ENCODE assay signal across 24 cellular contexts in the genomic region with DNA sequence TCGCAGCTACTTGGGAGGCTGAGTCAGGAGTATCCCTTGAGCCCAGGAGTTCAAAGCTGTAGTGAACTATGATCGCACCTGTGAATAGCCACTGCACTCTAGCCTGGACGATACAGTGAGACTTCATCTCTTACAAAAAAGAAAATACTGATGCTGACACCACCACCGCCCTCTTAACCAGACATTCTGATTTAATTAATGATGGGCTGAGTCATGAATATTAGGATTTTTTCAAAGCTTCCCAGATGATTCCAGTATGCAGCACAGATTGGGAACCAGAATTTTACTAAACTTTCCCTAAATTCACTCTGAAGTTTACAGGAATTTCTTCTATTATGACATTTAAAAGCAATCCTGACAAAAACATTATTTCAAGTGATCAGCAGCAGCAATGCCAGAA.
DNase-seq lines count a peak whose midpoint lies in the region; ATAC-seq, FAIRE-seq and TF ChIP-seq lines count a peak whose summit lies in the region.
"Had no signal": no experiment of that assay in that cellular context is flagged by ENCODE, and none has a peak within 500 bp of the region (broad histone marks: within the 10 kb centered on the region; RNA-seq: fewer than 3 reads in every experiment).

No MANE protein-coding gene starts in this region.

- H3K4me3 ChIP-seq in cardiac muscle cell (no peak overlapping the region), astrocyte (ENCODE audit: insufficient read depth, low read depth, low read length) (no peak overlapping the region)
- no peak overlapping the region for H3K4me3 ChIP-seq in CD4-positive, alpha-beta memory T cell (ENCODE audit: low read length in 2 of 2)
- H3K4me3 ChIP-seq: A549, BLaER1, GM12878, HAP-1 had no signal

- POLR2A ChIA-PET in CD4-positive, alpha-beta memory T cell (lab: Charles Lee; ENCODE audit: partially characterized antibody) = no interaction called here

- FAIRE-seq in astrocyte (lab: Jason Lieb, UNC) = no peak
- FAIRE-seq: A549, D721Med, GM12878, GM19239, H54 had no signal

- no peaks in the 10 kb centered on the region for H3K4me1 Mint-ChIP-seq in astrocyte (ENCODE audit: low read depth, unreplicated experiment)
- no peaks in the 10 kb centered on the region for H3K4me1 Mint-ChIP-seq in CD4-positive, alpha-beta memory T cell
- H3K4me1 Mint-ChIP-seq: CD4-positive, CD25-positive, alpha-beta regulatory T cell; CD8-positive, alpha-beta memory T cell had no signal

- H3K9me3 ChIP-seq in cardiac muscle cell (ENCODE audit: low read depth) (no peaks in the 10 kb centered on the region), astrocyte (ENCODE audit: insufficient read depth, low read depth, low read length) (no peaks in the 10 kb centered on the region)
- no peaks in the 10 kb centered on the region for H3K9me3 ChIP-seq in CD4-positive, alpha-beta memory T cell (ENCODE audit: control insufficient read depth in 1 of 2, low read length in 2 of 2)
- H3K9me3 ChIP-seq: A549, BLaER1, HAP-1 had no signal

- H3K36me3 ChIP-seq in cardiac muscle cell (no peaks in the 10 kb centered on the region), astrocyte (ENCODE audit: insufficient read depth, low read length) (no peaks in the 10 kb centered on the region)
- no peaks in the 10 kb centered on the region for H3K36me3 ChIP-seq in CD4-positive, alpha-beta memory T cell (ENCODE audit: insufficient read depth, low read length)
- H3K36me3 ChIP-seq: BLaER1, HAP-1 had no signal

- no peak overlapping the region for H3K4me3 Mint-ChIP-seq in astrocyte (ENCODE audit: unreplicated experiment)
- no peak overlapping the region for H3K4me3 Mint-ChIP-seq in CD4-positive, alpha-beta memory T cell
- H3K4me3 Mint-ChIP-seq: CD4-positive, CD25-positive, alpha-beta regulatory T cell; CD8-positive, alpha-beta memory T cell; HFFc6 had no signal

- no peaks in the 10 kb centered on the region for H3K79me2 ChIP-seq in astrocyte (ENCODE audit: insufficient read depth, low read length)

- peak overlapping the region; percentile 2 for H3K27ac ChIP-seq in cardiac muscle cell
- H3K27ac ChIP-seq in astrocyte (ENCODE audit: low read depth, low read length) = no peak overlapping the region
- no peak overlapping the region for H3K27ac ChIP-seq in CD4-positive, alpha-beta memory T cell (ENCODE audit: low read depth, low read length)
- H3K27ac ChIP-seq: A549, BLaER1, C4-2B had no signal

- H3K27ac Mint-ChIP-seq in astrocyte (ENCODE audit: unreplicated experiment) = no peak overlapping the region
- H3K27ac Mint-ChIP-seq in CD4-positive, alpha-beta memory T cell = no peak overlapping the region
- H3K27ac Mint-ChIP-seq: CD4-positive, CD25-positive, alpha-beta regulatory T cell; CD8-positive, alpha-beta memory T cell; HFFc6 had no signal

- H3K27me3 ChIP-seq in cardiac muscle cell (no peaks in the 10 kb centered on the region), astrocyte (ENCODE audit: insufficient read depth, low read length) (no peaks in the 10 kb centered on the region)
- H3K27me3 ChIP-seq in CD4-positive, alpha-beta memory T cell (ENCODE audit: insufficient read depth, low read length) = no peaks in the 10 kb centered on the region
- H3K27me3 ChIP-seq: BLaER1 had no signal

- no peaks in the 10 kb centered on the region for H3K36me3 Mint-ChIP-seq in astrocyte (ENCODE audit: low read depth, unreplicated experiment)
- no peaks in the 10 kb centered on the region for H3K36me3 Mint-ChIP-seq in CD4-positive, alpha-beta memory T cell
- H3K36me3 Mint-ChIP-seq: CD4-positive, CD25-positive, alpha-beta regulatory T cell had no signal

- H3K27me3 Mint-ChIP-seq in astrocyte (ENCODE audit: low read depth, unreplicated experiment) = no peaks in the 10 kb centered on the region
- no peaks in the 10 kb centered on the region for H3K27me3 Mint-ChIP-seq in CD4-positive, alpha-beta memory T cell
- H3K27me3 Mint-ChIP-seq: CD8-positive, alpha-beta memory T cell had no signal

- H3K4me2 ChIP-seq in astrocyte (ENCODE audit: low read length) = no peak overlapping the region
- H3K4me2 ChIP-seq: A549, BLaER1 had no signal

- no peak overlapping the region for H2AFZ ChIP-seq in astrocyte (ENCODE audit: low read depth, low read length)

- ATAC-seq in left ventricle myocardium superior = no peak
- peak; percentile 62 for ATAC-seq in omental fat pad (ENCODE audit: low FRiP score)
- no peak for ATAC-seq in GM21360 (IDR thresholded peaks at IDR 0.05; ENCODE audit: unreplicated experiment)
- ATAC-seq: A549, GM12878 had no signal

- no peaks in the 10 kb centered on the region for H3K9me3 Mint-ChIP-seq in astrocyte (ENCODE audit: unreplicated experiment)
- peaks cover 0 to 21% (median 3%) of the 10 kb centered on the region in 8 donors for H3K9me3 Mint-ChIP-seq in CD4-positive, alpha-beta memory T cell
- H3K9me3 Mint-ChIP-seq: HFFc6 had no signal

- H3K4me1 ChIP-seq in cardiac muscle cell (ENCODE audit: low read depth) (peaks cover 30% of the 10 kb centered on the region), astrocyte (ENCODE audit: insufficient read depth, low read length) (no peaks in the 10 kb centered on the region)
- H3K4me1 ChIP-seq in CD4-positive, alpha-beta memory T cell (ENCODE audit: insufficient read depth, low read length) = no peaks in the 10 kb centered on the region
- H3K4me1 ChIP-seq: A549, BLaER1, HAP-1 had no signal

- intact Hi-C loops in left ventricle myocardium superior (cut with micrococcal nuclease) = no loop called here
- intact Hi-C loops in CD4-positive, alpha-beta memory T cell (cut with micrococcal nuclease) = no loop called here

- TF ChIP-seq CTCF in cardiac muscle cell (IDR thresholded peaks at IDR 0.05; ENCODE audit: low read depth, low read length) (no peak), astrocyte (IDR thresholded peaks at IDR 0.05; ENCODE audit: insufficient read depth, low read depth, low read length) (no peak), omental fat pad (IDR thresholded peaks at IDR 0.05) (no peak)

- CTCF ChIA-PET in CD4-positive, alpha-beta memory T cell (lab: Charles Lee; ENCODE audit: partially characterized antibody) = no interaction called here

- no peak overlapping the region for H3K9ac ChIP-seq in astrocyte (ENCODE audit: low read length)
- H3K9ac ChIP-seq: BLaER1 had no signal

- DNase-seq in cardiac muscle cell (ENCODE audit: low read depth in 1 of 2, low spot score in 1 of 2) (no peak), left ventricle myocardium superior (no peak), astrocyte (ENCODE audit: low read depth) (peak; percentile 23), omental fat pad (ENCODE audit: low spot score) (no peak)
- no peak for DNase-seq in CD4-positive, alpha-beta memory T cell
- DNase-seq: 8988T; ACHN; CD4-positive, CD25-positive, alpha-beta regulatory T cell; CD8-positive, alpha-beta memory T cell; DMS 273 treated with DMSO at 0.1 percent for 48 hours; DMS79; EL; GDM1; GOT3; HFFc6 had no signal

- H4K20me1 ChIP-seq in astrocyte (ENCODE audit: insufficient read depth, low read length) = no peaks in the 10 kb centered on the region
- H4K20me1 ChIP-seq: BLaER1 had no signal
